ENCODE assay signal across 10 cellular contexts in genomic region chr15:71136159-71137137, GRCh38. TPM values are rescaled to one million over a fixed set of nuclear protein-coding genes. Genes with fewer than 3 reads are reported as not detected.
DNase-seq lines count a peak whose midpoint lies in the region; ATAC-seq and TF ChIP-seq lines count a peak whose summit lies in the region.
"Had no signal": no experiment of that assay in that cellular context is flagged by ENCODE, and none has a peak within 500 bp of the region (broad histone marks: within the 10 kb centered on the region; RNA-seq: fewer than 3 reads in every experiment).

No MANE protein-coding gene starts in this region.

- H3K9me3 ChIP-seq in SJSA1 (replicated peaks) (no peaks in the 10 kb centered on the region), upper lobe of right lung (no peaks in the 10 kb centered on the region)

- TF ChIP-seq CTCF in fibroblast of pulmonary artery (IDR thresholded peaks at IDR 0.05; ENCODE audit: low read length, missing control alignments), result peak; percentile 32
- TF ChIP-seq CTCF in osteocyte (IDR thresholded peaks at IDR 0.05), result no peak
- no peak for TF ChIP-seq CTCF in upper lobe of right lung (IDR thresholded peaks at IDR 0.05)

- H3K4me3 ChIP-seq in SJSA1 (no peak overlapping the region), fibroblast of pulmonary artery (replicated peaks; ENCODE audit: low read depth, low read length) (no peak overlapping the region), upper lobe of right lung (no peak overlapping the region)

- DNase-seq in H4 (ENCODE audit: low spot score) (peak; percentile 51), SJSA1 (ENCODE audit: low read depth in 1 of 2, low spot score in 2 of 2) (peak; percentile 87 to 94), fibroblast of pulmonary artery (ENCODE audit: low read depth) (peak; percentile 94), osteocyte (ENCODE audit: extremely low spot score, unreplicated experiment) (no peak), upper lobe of right lung (no peak), OCI-M1 (lab: John Stamatoyannopoulos, UW) (no peak)
- no peak for DNase-seq in NK-92 treated with Interleukin-12 subunit alpha and Interleukin-12 subunit beta, amount 100 ng/mL, for 24 hours (lab: John Stamatoyannopoulos, UW)
- DNase-seq: activated CD4-positive, alpha-beta T cell treated with anti-CD3 and anti-CD28 coated beads, Interleukin-2, amount 10 ng/mL, durations not matched to agents 24 days and 14 days had no signal

- no peak overlapping the region for H3K4me3 Mint-ChIP-seq in osteocyte (ENCODE audit: unreplicated experiment)
- H3K4me3 Mint-ChIP-seq: activated CD4-positive, alpha-beta T cell treated with anti-CD3 and anti-CD28 coated beads, Interleukin-2, amount 10 ng/mL, durations not matched to agents 24 days and 14 days; type B pancreatic cell had no signal

- peak overlapping the region; percentile 87 for H3K27ac ChIP-seq in SJSA1
- H3K27ac ChIP-seq in upper lobe of right lung, result no peak overlapping the region

- H3K36me3 ChIP-seq in SJSA1, result peaks cover 6% of the 10 kb centered on the region; the same call in 1 of the 2 replicates
- H3K36me3 ChIP-seq in upper lobe of right lung, result no peaks in the 10 kb centered on the region

- intact Hi-C loops in upper lobe of right lung (cut with DNase I), result no loop called here

- peak overlapping the region; percentile 34 for H3K27ac Mint-ChIP-seq in osteocyte (ENCODE audit: unreplicated experiment)
- H3K27ac Mint-ChIP-seq: activated CD4-positive, alpha-beta T cell treated with anti-CD3 and anti-CD28 coated beads, Interleukin-2, amount 10 ng/mL, durations not matched to agents 24 days and 14 days; type B pancreatic cell had no signal

- H3K4me1 Mint-ChIP-seq in osteocyte (ENCODE audit: unreplicated experiment), result peaks cover 14% of the 10 kb centered on the region
- H3K4me1 Mint-ChIP-seq: activated CD4-positive, alpha-beta T cell treated with anti-CD3 and anti-CD28 coated beads, Interleukin-2, amount 10 ng/mL, durations not matched to agents 24 days and 14 days had no signal

- H3K9me3 Mint-ChIP-seq in osteocyte (ENCODE audit: unreplicated experiment), result no peaks in the 10 kb centered on the region
- H3K9me3 Mint-ChIP-seq: activated CD4-positive, alpha-beta T cell treated with anti-CD3 and anti-CD28 coated beads, Interleukin-2, amount 10 ng/mL, durations not matched to agents 24 days and 14 days had no signal

- no peaks in the 10 kb centered on the region for H3K36me3 Mint-ChIP-seq in osteocyte (ENCODE audit: unreplicated experiment)
- H3K36me3 Mint-ChIP-seq: type B pancreatic cell had no signal

- ATAC-seq in GM18907 (IDR thresholded peaks at IDR 0.05; ENCODE audit: unreplicated experiment), result no peak
- ATAC-seq in upper lobe of right lung, result no peak

- H3K27me3 Mint-ChIP-seq in osteocyte (ENCODE audit: unreplicated experiment), result no peaks in the 10 kb centered on the region
- H3K27me3 Mint-ChIP-seq: type B pancreatic cell had no signal

- H3K27me3 ChIP-seq in SJSA1 (replicated peaks) (no peaks in the 10 kb centered on the region), upper lobe of right lung (no peaks in the 10 kb centered on the region)

- H3K4me1 ChIP-seq in SJSA1 (replicated peaks) (peaks cover 35% of the 10 kb centered on the region), upper lobe of right lung (no peaks in the 10 kb centered on the region)

RNA-seq across cellular contexts. Expression of gene THSD4, which starts 21.2 kb away (rescaled TPM):
- 0.58 and 1.2 TPM in 2 replicates for total RNA-seq in H4 (2014; rRNA removed; shearing (Covaris generic))
- total RNA-seq in SJSA1 (2014; rRNA removed; shearing (Covaris generic)), result 9.4 and 14.6 TPM in 2 replicates
- total RNA-seq in osteocyte (4.5 and 5.7 TPM in 2 replicates), upper lobe of right lung (25.6 TPM)
- total RNA-seq: activated CD4-positive, alpha-beta T cell treated with anti-CD3 and anti-CD28 coated beads, Interleukin-2, amount 10 ng/mL, durations not matched to agents 24 days and 14 days had no signal

Comparison
In these comparisons a context has a peak if more than half of its experiments do, and no peak if none do; other contexts are left out.
1. DNase-seq: peak in H4 (single experiment), SJSA1 (2 of 2) and fibroblast of pulmonary artery (single experiment); none in osteocyte (single experiment), NK-92 treated with Interleukin-12 subunit alpha and Interleukin-12 subunit beta, amount 100 ng/mL, for 24 hours (single experiment), upper lobe of right lung (single experiment) and OCI-M1 (single experiment).